1 cellular context compared by ENCODE assay signal in the genomic region with DNA sequence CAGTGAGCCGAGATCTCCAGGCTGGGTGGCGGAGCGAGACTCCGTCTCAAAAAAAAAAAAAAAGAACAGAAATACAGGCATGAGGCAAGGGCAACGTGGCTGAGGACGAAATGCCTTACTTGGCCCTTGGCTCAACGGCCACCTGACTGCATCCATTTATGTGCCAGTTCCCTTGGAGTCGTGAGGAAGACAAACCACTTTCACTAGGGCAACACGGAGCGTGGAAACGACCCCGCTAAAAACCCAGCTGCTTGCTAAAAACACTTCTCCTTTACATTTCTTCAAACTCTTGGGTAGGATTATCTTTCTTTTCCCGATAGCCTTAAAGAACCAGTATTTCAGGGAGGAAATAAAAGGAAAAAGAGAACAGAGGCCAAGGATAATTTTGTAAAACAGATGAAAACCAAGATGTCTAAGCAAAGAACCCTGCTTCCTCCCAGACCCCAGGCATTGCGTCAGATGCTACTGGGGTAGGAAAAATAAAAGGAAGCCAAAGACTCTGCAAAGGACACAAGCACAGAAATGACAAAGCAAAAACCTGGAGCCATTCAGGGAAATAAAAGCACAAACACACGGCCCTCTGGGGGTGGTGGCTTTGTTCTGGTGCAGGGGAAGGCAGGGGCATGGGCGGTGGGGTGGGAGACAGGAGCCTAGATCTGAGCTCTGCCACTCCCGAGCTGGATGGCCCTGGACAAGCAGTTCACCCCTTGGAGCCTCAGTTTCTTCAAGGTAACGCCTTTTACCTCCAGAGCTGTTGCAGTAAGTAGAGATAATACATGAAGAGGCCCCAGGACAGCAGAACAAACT.
TF ChIP-seq lines count a peak whose summit lies in the region.

No MANE protein-coding gene starts in this region.

TF ChIP-seq in H1, 55 proteins besides CTCF, POLR2A, EP300 and RAD21:
- TF ChIP-seq SIN3A (conservative IDR thresholded peaks at IDR 0.05 in 1 of 2, IDR thresholded peaks at IDR 0.05 in 1 of 2; ENCODE audit: low read depth in 1 of 2, low read length in 2 of 2) (no peak), POLR2AphosphoS5 (IDR thresholded peaks at IDR 0.05; ENCODE audit: low read depth, low read length) (no peak), RBBP5 (IDR thresholded peaks at IDR 0.05; ENCODE audit: borderline replicate concordance, low read depth, low read length) (no peak), TBP (IDR thresholded peaks at IDR 0.05; ENCODE audit: low read depth, low read length) (no peak), TAF1 (IDR thresholded peaks at IDR 0.05; ENCODE audit: low read depth, low read length) (no peak), SRF (IDR thresholded peaks at IDR 0.05; ENCODE audit: low read depth, low read length) (no peak), CTBP2 (IDR thresholded peaks at IDR 0.05; ENCODE audit: borderline replicate concordance, insufficient read depth, insufficient read length, low read length) (no peak), CHD1 (IDR thresholded peaks at IDR 0.05; ENCODE audit: low read depth, low read length) (no peak), CREB1 (IDR thresholded peaks at IDR 0.05) (no peak), BACH1 (IDR thresholded peaks at IDR 0.05; ENCODE audit: low read length) (no peak), ASH2L (IDR thresholded peaks at IDR 0.05; ENCODE audit: low read length) (no peak), HDAC2 (IDR thresholded peaks at IDR 0.05; ENCODE audit: borderline replicate concordance in 1 of 2, low read depth in 2 of 2, low read length in 2 of 2) (no peak), NANOG (IDR thresholded peaks at IDR 0.05; ENCODE audit: insufficient read depth, low read depth, low read length, poor library complexity, severe bottlenecking) (no peak), SAP30 (IDR thresholded peaks at IDR 0.05; ENCODE audit: insufficient read depth, insufficient replicate concordance, low read length) (no peak)
TF ChIP-seq in H1: peak in this region for 0.
